Comparison of ENCODE assay signal across 11 cellular contexts in genomic region chr11:118304227-118304808, GRCh38. TPM values are rescaled to one million over a fixed set of nuclear protein-coding genes. Genes with fewer than 3 reads are reported as not detected.
DNase-seq lines count a peak whose midpoint lies in the region; ATAC-seq, FAIRE-seq and TF ChIP-seq lines count a peak whose summit lies in the region.
"Had no signal": no experiment of that assay in that cellular context is flagged by ENCODE, and none has a peak within 500 bp of the region (broad histone marks: within the 10 kb centered on the region; RNA-seq: fewer than 3 reads in every experiment).

Gene CD3E, plus strand, starts transcription at chr11:118304730. Its CDS starts 223 bp downstream, at chr11:118304953.

- H4K20me1 ChIP-seq in BLaER1: no peaks in the 10 kb centered on the region

- DNase-seq in T-helper 9 cell: peak; percentile 46
- peak; percentile 87 for DNase-seq in activated effector memory CD4-positive, alpha-beta T cell treated with anti-CD3 and anti-CD28 coated beads, Interleukin-2, amount 50 U/mL, for 16 hours
- peak; percentile 46 for DNase-seq in small intestine
- DNase-seq in GM13976 (ENCODE audit: low spot score): no peak
- no peak for DNase-seq in HUDEP-2 (lab: John Stamatoyannopoulos, UW; ENCODE audit: unreplicated experiment in 76 of 76)
- no peak for DNase-seq in right atrium auricular region (ENCODE audit: low spot score)
- DNase-seq: NCI-H446 had no signal

- in situ Hi-C loops in GM13976 (cut with MboI; ENCODE audit: low sequenced_read_pairs, unreplicated experiment): no loop called here

- H3K9me3 ChIP-seq in BLaER1 (no peaks in the 10 kb centered on the region), small intestine (ENCODE audit: control insufficient read depth, low read depth) (no peaks in the 10 kb centered on the region), right atrium auricular region (no peaks in the 10 kb centered on the region)
- H3K9me3 ChIP-seq: suprapubic skin had no signal

- 52 to 68% (median 56%) methylated on average over 3 of the region's 3 CpGs for WGBS in small intestine, 3 donors

- TF ChIP-seq CTCF in GM13976 (IDR thresholded peaks at IDR 0.05; ENCODE audit: borderline replicate concordance, control extremely low read depth, extremely low read depth, insufficient read depth, missing control alignments): no peak
- TF ChIP-seq CTCF in right atrium auricular region (IDR thresholded peaks at IDR 0.05): no peak

- peak within 1 kb of the TSS; percentile 35 for H3K4me2 ChIP-seq in BLaER1

- H3K4me3 ChIP-seq in BLaER1 (no peak within 1 kb of the TSS), small intestine (ENCODE audit: low read depth in 1 of 2, low read length in 2 of 2) (peak within 1 kb of the TSS; percentile 27 to 44), right atrium auricular region (no peak within 1 kb of the TSS)
- H3K4me3 ChIP-seq: suprapubic skin had no signal

- no peak within 1 kb of the TSS for H3K9ac ChIP-seq in BLaER1

- no peak within 1 kb of the TSS for H3K27ac ChIP-seq in BLaER1
- peak within 1 kb of the TSS; percentile 45 to 85 for H3K27ac ChIP-seq in small intestine (ENCODE audit: low read depth in 1 of 2, low read length in 1 of 2)
- no peak within 1 kb of the TSS for H3K27ac ChIP-seq in right atrium auricular region
- H3K27ac ChIP-seq: suprapubic skin had no signal

- no peak for ATAC-seq in HG03039 (IDR thresholded peaks at IDR 0.05; ENCODE audit: unreplicated experiment)

- FAIRE-seq in small intestine (lab: Jason Lieb, UNC): no peak

- H3K36me3 ChIP-seq in BLaER1 (no peaks in the 10 kb centered on the region), small intestine (ENCODE audit: control insufficient read depth in 2 of 2, insufficient read depth in 2 of 2, low read length in 2 of 2) (no peaks in the 10 kb centered on the region), right atrium auricular region (no peaks in the 10 kb centered on the region)
- H3K36me3 ChIP-seq: suprapubic skin had no signal

- H3K27me3 ChIP-seq in BLaER1 (no peaks in the 10 kb centered on the region), small intestine (ENCODE audit: control insufficient read depth in 2 of 2, insufficient read depth in 2 of 2, low read length in 2 of 2) (peaks cover 0 to 2% of the 10 kb centered on the region in 2 donors), right atrium auricular region (no peaks in the 10 kb centered on the region)
- H3K27me3 ChIP-seq: suprapubic skin had no signal

- H3K4me1 ChIP-seq in BLaER1 (peaks cover 25% of the 10 kb centered on the region), small intestine (ENCODE audit: control insufficient read depth in 2 of 2, insufficient read depth in 1 of 2, low read depth in 1 of 2, low read length in 1 of 2) (no peaks in the 10 kb centered on the region), right atrium auricular region (no peaks in the 10 kb centered on the region)
- H3K4me1 ChIP-seq: suprapubic skin had no signal

RNA-seq across cellular contexts. Expression of gene CD3E, which starts in this region (rescaled TPM):
- polyA plus RNA-seq in small intestine: 10 to 100 TPM in 1 of 3 donors, 1 to 10 TPM in 2; 5.9 to 13.8 (median 6.9) TPM
- total RNA-seq in right atrium auricular region: 1 to 10 TPM in 1 of 2 donors, not detected in 1; 1.8 TPM
- total RNA-seq: A673 had no signal

Comparison
In these comparisons a context has a peak if more than half of its experiments do, and no peak if none do; other contexts are left out.
1. H3K27ac ChIP-seq: peak in small intestine (2 of 2); none in BLaER1 (single experiment) and right atrium auricular region (0 of 2).
2. H3K4me3 ChIP-seq: peak in small intestine (2 of 2); none in BLaER1 (single experiment) and right atrium auricular region (0 of 2).
3. DNase-seq: peak in T-helper 9 cell (single experiment), activated effector memory CD4-positive, alpha-beta T cell treated with anti-CD3 and anti-CD28 coated beads, Interleukin-2, amount 50 U/mL, for 16 hours (single experiment) and small intestine (single experiment); none in GM13976 (single experiment), HUDEP-2 (0 of 76) and right atrium auricular region (single experiment).